Comparison of ENCODE assay signal across 8 cellular contexts in the genomic region with DNA sequence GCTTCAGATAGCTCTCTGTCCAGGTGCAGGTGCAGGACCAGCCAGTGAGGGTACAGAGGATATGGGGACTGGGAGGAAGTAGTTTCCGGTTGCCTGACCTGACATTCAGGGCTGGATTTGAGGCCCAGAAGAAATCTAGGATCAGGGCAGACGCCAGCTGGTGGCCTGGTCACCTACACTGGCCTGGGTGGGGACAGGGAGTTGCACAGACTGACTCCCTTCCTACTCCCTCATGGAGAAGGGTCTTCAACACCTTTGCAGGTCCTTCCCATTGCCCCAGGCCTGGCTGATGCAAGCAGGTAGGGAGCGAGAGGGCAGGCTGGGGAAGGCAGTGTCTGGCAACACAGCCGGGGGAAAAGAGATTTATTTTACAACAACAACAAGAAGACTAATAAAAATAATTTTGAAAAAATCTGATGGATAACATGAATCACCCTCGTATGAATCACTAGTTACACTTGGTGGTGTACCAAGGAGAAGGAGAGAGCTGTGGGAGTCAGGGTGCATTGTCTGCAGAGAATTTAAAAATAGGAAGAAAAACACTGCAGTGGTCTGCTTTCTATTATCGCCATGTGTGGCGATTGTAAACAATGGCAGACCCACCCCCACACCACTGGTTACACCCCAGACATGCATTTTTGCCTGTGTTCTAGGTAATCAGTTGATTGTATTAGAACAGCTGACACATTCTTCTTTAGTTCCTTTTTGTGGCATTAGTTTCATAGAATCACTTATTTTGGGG.
DNase-seq lines count a peak whose midpoint lies in the region; ATAC-seq and TF ChIP-seq lines count a peak whose summit lies in the region.

No MANE protein-coding gene starts in this region.

- no peaks in the 10 kb centered on the region for H3K36me3 ChIP-seq in kidney epithelial cell (ENCODE audit: control insufficient read depth, insufficient read depth, low read length)

- H3K36me3 Mint-ChIP-seq in activated T-cell treated with anti-CD3 and anti-CD28 coated beads, Interleukin-2, amount 50 U/mL, for 72 hours (ENCODE audit: insufficient read depth in 2 of 2), result peaks cover 4 to 7% of the 10 kb centered on the region in 2 donors

- no peak for TF ChIP-seq CTCF in kidney epithelial cell (IDR thresholded peaks at IDR 0.05; ENCODE audit: insufficient read depth, low read length, poor library complexity, severe bottlenecking)

- peak overlapping the region; percentile 78 for H3K27ac Mint-ChIP-seq in activated T-cell treated with anti-CD3 and anti-CD28 coated beads, Interleukin-2, amount 50 U/mL, for 72 hours

- no peaks in the 10 kb centered on the region for H3K27me3 ChIP-seq in kidney epithelial cell (ENCODE audit: control insufficient read depth, insufficient read depth, low read length)

- H3K4me3 ChIP-seq in kidney epithelial cell (ENCODE audit: low read depth, low read length), result no peak overlapping the region

- peaks cover 93% of the 10 kb centered on the region for H3K4me1 Mint-ChIP-seq in activated T-cell treated with anti-CD3 and anti-CD28 coated beads, Interleukin-2, amount 50 U/mL, for 72 hours (ENCODE audit: low read depth)

- H3K9me3 Mint-ChIP-seq in activated T-cell treated with anti-CD3 and anti-CD28 coated beads, Interleukin-2, amount 50 U/mL, for 72 hours, result no peaks in the 10 kb centered on the region

- H3K27me3 Mint-ChIP-seq in activated T-cell treated with anti-CD3 and anti-CD28 coated beads, Interleukin-2, amount 50 U/mL, for 72 hours (ENCODE audit: low read depth), result peaks cover 7% of the 10 kb centered on the region

- intact Hi-C loops in cardiac septum (cut with DNase I), result loop anchor here (5.0 to 10.0 kb wide), 2 partner anchors 62 to 446 kb away; partner anchors contain the start of gene SNX9

- peak overlapping the region; percentile 64 to 73 for H3K4me3 Mint-ChIP-seq in activated T-cell treated with anti-CD3 and anti-CD28 coated beads, Interleukin-2, amount 50 U/mL, for 72 hours

- peak in 1 of 2 donors; percentile 59 for DNase-seq in activated T-cell treated with anti-CD3 and anti-CD28 coated beads, Interleukin-2, amount 50 U/mL, for 72 hours
- DNase-seq in kidney epithelial cell (ENCODE audit: low read depth), result peak; percentile 70
- DNase-seq in cardiac septum (ENCODE audit: low spot score), result no peak
- DNase-seq in NK-92 (lab: John Stamatoyannopoulos, UW; ENCODE audit: unreplicated experiment), result no peak

- peak; percentile 23 for ATAC-seq in GM19023 (IDR thresholded peaks at IDR 0.05; ENCODE audit: unreplicated experiment)
- ATAC-seq in HG03460 (IDR thresholded peaks at IDR 0.05; ENCODE audit: unreplicated experiment), result peak; percentile 0
- ATAC-seq in activated T-cell treated with anti-CD3 and anti-CD28 coated beads, Interleukin-2, amount 50 U/mL, for 72 hours (replicated peaks in 1 of 2), result peak in 1 of 2 donors; percentile 0
- ATAC-seq in HG02973 (IDR thresholded peaks at IDR 0.05; ENCODE audit: unreplicated experiment), result no peak
- ATAC-seq in GM21619 (IDR thresholded peaks at IDR 0.05; ENCODE audit: unreplicated experiment), result no peak

Comparison
In these comparisons a context has a peak if more than half of its experiments do, and no peak if none do; other contexts are left out.
1. ATAC-seq: peak in GM19023 (single experiment) and HG03460 (single experiment); none in HG02973 (single experiment) and GM21619 (single experiment).